Comparison of ENCODE assay signal across 8 cellular contexts in genomic region chr5:157502143-157502647, GRCh38. TPM values are rescaled to one million over a fixed set of nuclear protein-coding genes. Genes with fewer than 3 reads are reported as not detected.
DNase-seq lines count a peak whose midpoint lies in the region; ATAC-seq and TF ChIP-seq lines count a peak whose summit lies in the region.

No MANE protein-coding gene starts in this region.

- no peak for TF ChIP-seq CTCF in brain microvascular endothelial cell (IDR thresholded peaks at IDR 0.05; ENCODE audit: low read depth, low read length, missing control alignments)
- no peak for TF ChIP-seq CTCF in adrenal gland (IDR thresholded peaks at IDR 0.05)
- no peak for TF ChIP-seq CTCF in stomach (IDR thresholded peaks at IDR 0.05)

- DNase-seq in EH (ENCODE audit: low read depth), result peak; percentile 54
- DNase-seq in brain microvascular endothelial cell, result peak; percentile 29
- no peak for DNase-seq in MG63
- no peak for DNase-seq in adrenal gland
- no peak for DNase-seq in stomach
- no peak for DNase-seq in NCI-H1417 treated with DMSO at 0.1 percent for 48 hours (lab: John Stamatoyannopoulos, UW)

- no peak overlapping the region for H3K4me3 ChIP-seq in brain microvascular endothelial cell (ENCODE audit: low read depth, low read length)
- H3K4me3 ChIP-seq in MG63, result no peak overlapping the region
- H3K4me3 ChIP-seq in adrenal gland, result no peak overlapping the region
- H3K4me3 ChIP-seq in stomach, result no peak overlapping the region

- H3K27ac ChIP-seq in brain microvascular endothelial cell, result no peak overlapping the region
- no peak overlapping the region for H3K27ac ChIP-seq in adrenal gland
- peak overlapping the region in 1 of 5 donors; percentile 56 for H3K27ac ChIP-seq in stomach

- ATAC-seq in GM19452 (IDR thresholded peaks at IDR 0.05; ENCODE audit: unreplicated experiment), result peak; percentile 79
- peak; percentile 83 for ATAC-seq in HG03342 (IDR thresholded peaks at IDR 0.05; ENCODE audit: unreplicated experiment)

- in situ Hi-C loops in brain microvascular endothelial cell (cut with HindIII; ENCODE audit: low pct_ligation_motif_present, low sequenced_read_pairs), result no loop called here

- no peak for TF ChIP-seq POLR2A in adrenal gland (IDR thresholded peaks at IDR 0.05)
- no peak for TF ChIP-seq POLR2A in stomach (IDR thresholded peaks at IDR 0.05)

- no peak for TF ChIP-seq EP300 in stomach (IDR thresholded peaks at IDR 0.05)

- intact Hi-C loops in adrenal gland (cut with DNase I) (no loop called here), stomach (cut with DNase I; ENCODE audit: low total_unique reads) (no loop called here)

- H3K9me3 ChIP-seq in MG63 (no peaks in the 10 kb centered on the region), adrenal gland (replicated peaks in 1 of 3) (no peaks in the 10 kb centered on the region), stomach (no peaks in the 10 kb centered on the region)

- H3K4me1 ChIP-seq in adrenal gland (replicated peaks in 1 of 2), result peaks cover 0 to 2% of the 10 kb centered on the region in 2 donors
- peaks cover 1 to 20% (median 8%) of the 10 kb centered on the region in 4 donors for H3K4me1 ChIP-seq in stomach

- peaks cover 88% of the 10 kb centered on the region for H3K36me3 ChIP-seq in brain microvascular endothelial cell (replicated peaks)
- H3K36me3 ChIP-seq in MG63, result peaks cover 5% of the 10 kb centered on the region
- no peaks in the 10 kb centered on the region for H3K36me3 ChIP-seq in adrenal gland (replicated peaks in 1 of 2)
- H3K36me3 ChIP-seq in stomach, result peaks cover 3 to 67% (median 38%) of the 10 kb centered on the region in 4 donors

- WGBS in adrenal gland, 4 donors, result 77 to 87% (median 80%) methylated on average over 8 of the region's 8 CpGs
- WGBS in stomach, 5 donors, result 55 to 69% (median 65%) methylated on average over 8 of the region's 8 CpGs

- no peaks in the 10 kb centered on the region for H3K27me3 ChIP-seq in brain microvascular endothelial cell (replicated peaks)
- H3K27me3 ChIP-seq in MG63, result no peaks in the 10 kb centered on the region
- no peaks in the 10 kb centered on the region for H3K27me3 ChIP-seq in adrenal gland
- H3K27me3 ChIP-seq in stomach, result no peaks in the 10 kb centered on the region

RNA-seq across cellular contexts. Expression of gene NIPAL4, which starts 42.2 kb away (rescaled TPM):
- total RNA-seq in MG63 (2014; rRNA removed; shearing (Covaris generic); ENCODE audit: low replicate concordance), result not detected in 2 replicates
- total RNA-seq in adrenal gland, result under 1 TPM in 2 of 8 donors, not detected in 6; 0.14 to 0.20 TPM
- polyA plus RNA-seq in adrenal gland, result under 1 TPM in 2 of 3 donors, not detected in 1; 0.08 to 0.10 TPM
- 1 to 10 TPM in 3 of 5 donors, under 1 TPM in 1, not detected in 1; 0.58 to 8.3 (median 4.6) TPM for total RNA-seq in stomach
- 1 to 10 TPM in 2 of 3 donors, under 1 TPM in 1; 0.19 to 4.0 (median 1.2) TPM for polyA plus RNA-seq in stomach

Comparison
In these comparisons a context has a peak if more than half of its experiments do, and no peak if none do; other contexts are left out.
1. DNase-seq: peak in EH (single experiment) and brain microvascular endothelial cell (single experiment); none in MG63 (single experiment), adrenal gland (0 of 7), stomach (single experiment) and NCI-H1417 treated with DMSO at 0.1 percent for 48 hours (single experiment).